Comparison of ENCODE assay signal across 7 cellular contexts in the genomic region with DNA sequence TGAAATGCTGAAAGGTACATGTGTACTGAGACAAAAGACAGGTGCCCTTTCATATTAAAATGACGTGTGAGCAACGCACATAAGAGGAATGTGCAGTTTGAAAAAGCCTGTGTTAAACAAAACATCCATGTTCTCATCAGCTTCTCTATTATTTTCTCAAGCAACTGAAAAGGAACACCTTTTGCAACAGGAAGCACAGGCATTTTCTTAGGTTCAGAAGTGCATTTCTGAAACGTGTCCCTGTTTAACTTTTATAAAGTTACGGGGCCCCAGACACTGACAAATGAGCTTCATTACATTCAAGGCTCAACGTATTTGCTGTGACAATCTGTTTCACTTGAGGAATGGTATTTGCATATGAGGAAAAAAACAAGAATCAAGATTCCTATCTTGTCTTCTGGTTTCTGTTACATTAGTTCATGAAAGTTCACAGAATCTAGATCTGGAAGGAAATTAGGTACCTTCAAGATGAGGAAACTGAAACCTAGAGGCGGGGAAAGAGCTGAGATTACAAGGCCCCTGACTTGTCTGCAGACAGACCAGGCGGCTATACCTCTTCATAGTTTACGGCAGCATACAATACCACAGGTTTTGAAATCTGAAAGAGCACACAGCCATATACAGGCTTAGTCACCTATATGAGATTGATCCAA.
DNase-seq lines count a peak whose midpoint lies in the region; ATAC-seq, FAIRE-seq and TF ChIP-seq lines count a peak whose summit lies in the region.

No MANE protein-coding gene starts in this region.

- H3K9me3 Mint-ChIP-seq in activated naive CD8-positive, alpha-beta T cell treated with anti-CD3 and anti-CD28 coated beads for 36 hours = no peaks in the 10 kb centered on the region
- no peaks in the 10 kb centered on the region for H3K9me3 Mint-ChIP-seq in HFFc6

- peak; percentile 87 for ATAC-seq in GM21390 (IDR thresholded peaks at IDR 0.05; ENCODE audit: unreplicated experiment)
- ATAC-seq in HG03521 (IDR thresholded peaks at IDR 0.05; ENCODE audit: unreplicated experiment) = peak; percentile 91

- peak; percentile 33 for DNase-seq in activated naive CD8-positive, alpha-beta T cell treated with anti-CD3 and anti-CD28 coated beads for 36 hours
- DNase-seq in stimulated activated CD4-positive, alpha-beta T cell treated with anti-CD3 and anti-CD28 coated beads, Interleukin-2, amount 100 ng/mL, for 4 hours (ENCODE audit: low read depth) = peak; percentile 49
- DNase-seq in urothelium cell line (ENCODE audit: low spot score) (no peak), HFFc6 (no peak), AG20443 (ENCODE audit: low spot score) (no peak)

- TF ChIP-seq CTCF in HFFc6 (IDR thresholded peaks at IDR 0.05) = no peak

- peak overlapping the region; percentile 88 for H3K27ac Mint-ChIP-seq in activated naive CD8-positive, alpha-beta T cell treated with anti-CD3 and anti-CD28 coated beads for 36 hours
- H3K27ac Mint-ChIP-seq in HFFc6 = no peak overlapping the region; the same call in 1 of the 2 replicates

- H3K27me3 Mint-ChIP-seq in activated naive CD8-positive, alpha-beta T cell treated with anti-CD3 and anti-CD28 coated beads for 36 hours = no peaks in the 10 kb centered on the region
- H3K27me3 Mint-ChIP-seq in HFFc6 (ENCODE audit: insufficient read depth) = no peaks in the 10 kb centered on the region

- peaks cover 26% of the 10 kb centered on the region for H3K4me1 Mint-ChIP-seq in activated naive CD8-positive, alpha-beta T cell treated with anti-CD3 and anti-CD28 coated beads for 36 hours
- peaks cover 28% of the 10 kb centered on the region for H3K4me1 Mint-ChIP-seq in HFFc6 (ENCODE audit: low read depth)

- peak overlapping the region; percentile 67 for H3K4me3 Mint-ChIP-seq in activated naive CD8-positive, alpha-beta T cell treated with anti-CD3 and anti-CD28 coated beads for 36 hours
- no peak overlapping the region for H3K4me3 Mint-ChIP-seq in HFFc6

- FAIRE-seq in urothelium cell line (lab: Jason Lieb, UNC) = no peak

- H3K36me3 Mint-ChIP-seq in activated naive CD8-positive, alpha-beta T cell treated with anti-CD3 and anti-CD28 coated beads for 36 hours = peaks cover 7% of the 10 kb centered on the region
- peaks cover 10% of the 10 kb centered on the region for H3K36me3 Mint-ChIP-seq in HFFc6 (ENCODE audit: low read depth)

Comparison
In these comparisons a context has a peak if more than half of its experiments do, and no peak if none do; other contexts are left out.
1. DNase-seq: peak in activated naive CD8-positive, alpha-beta T cell treated with anti-CD3 and anti-CD28 coated beads for 36 hours (single experiment) and stimulated activated CD4-positive, alpha-beta T cell treated with anti-CD3 and anti-CD28 coated beads, Interleukin-2, amount 100 ng/mL, for 4 hours (single experiment); none in urothelium cell line (single experiment), HFFc6 (single experiment) and AG20443 (single experiment).